In the genomic region with DNA sequence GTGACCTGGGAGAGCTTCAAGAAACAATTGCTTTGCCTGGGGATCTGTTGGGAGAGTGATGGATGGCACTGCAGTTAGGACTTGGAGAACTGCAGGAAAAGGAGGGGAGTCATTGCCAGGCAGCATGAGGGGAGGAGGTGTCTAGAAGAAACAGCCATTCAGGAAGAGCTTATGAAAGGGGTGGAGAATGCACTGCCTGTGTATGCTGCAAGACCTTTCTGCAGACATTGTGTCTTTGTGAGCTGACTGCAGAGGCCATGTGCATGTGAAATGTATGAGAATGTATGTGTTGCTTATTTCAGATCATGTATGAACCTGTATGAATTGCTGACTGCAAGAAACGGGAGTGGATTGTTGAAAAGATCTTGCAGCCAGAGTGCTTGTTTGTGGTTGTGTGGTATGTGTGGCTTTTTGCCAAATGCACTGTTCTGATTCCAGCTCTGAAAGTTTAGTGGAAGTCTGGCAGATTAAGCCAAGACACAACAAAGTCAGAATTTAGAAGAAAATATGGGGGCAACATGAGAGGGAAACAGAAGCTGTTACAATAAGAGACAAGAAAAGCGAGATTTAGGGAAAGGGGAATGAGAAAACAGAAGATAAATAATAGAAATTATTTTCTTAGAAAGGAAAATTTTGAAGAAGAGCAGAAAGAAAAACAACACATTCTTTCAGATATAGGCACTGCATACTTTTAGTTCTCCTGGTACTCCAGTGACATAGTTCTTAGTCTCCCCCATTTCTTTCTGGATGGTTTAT, we compare ENCODE assay signal across 8 cellular contexts. TPM values are rescaled to one million over a fixed set of nuclear protein-coding genes. Genes with fewer than 3 reads are reported as not detected.
DNase-seq lines count a peak whose midpoint lies in the region; ATAC-seq and TF ChIP-seq lines count a peak whose summit lies in the region.

No MANE protein-coding gene starts in this region.

- peak; percentile 92 for DNase-seq in Ammon's horn (ENCODE audit: low spot score)
- DNase-seq in SK-N-SH = peak; percentile 77
- peak in 1 of 2 donors; percentile 32 for DNase-seq in psoas muscle
- DNase-seq in cortex of kidney (lab: John Stamatoyannopoulos, UW) = no peak

- POLR2A ChIA-PET in SK-N-SH (lab: Yijun Ruan, JAX) = interaction anchor here (0.5 to 1.2 kb wide), 3 partner anchors 10 to 264 kb away, joined by 3 to 4 read pairs (median 4); partner anchors contain the start of genes PHC1 and RIMKLB

- H3K27ac ChIP-seq in KMS-11 (no peak overlapping the region), SK-N-SH (ENCODE audit: low read depth in 2 of 2, low read length in 1 of 2) (peak overlapping the region; percentile 40 to 82; a peak in 3 of 4 replicates), gastroesophageal sphincter (peak overlapping the region; percentile 30 to 80 (median 66)), psoas muscle (no peak overlapping the region)

- H3K27me3 ChIP-seq in KMS-11 (ENCODE audit: insufficient read depth, low read depth) (no peaks in the 10 kb centered on the region), SK-N-SH (ENCODE audit: insufficient read depth) (no peaks in the 10 kb centered on the region), gastroesophageal sphincter (no peaks in the 10 kb centered on the region), psoas muscle (ENCODE audit: insufficient read depth in 3 of 3, low read length in 2 of 3) (no peaks in the 10 kb centered on the region)

- 0 out of 4 replicates have a peak, but pooled peaks of 1 of the 2 experiments have one; percentile 18 for TF ChIP-seq EP300 in SK-N-SH (IDR thresholded peaks at IDR 0.05; ENCODE audit: borderline replicate concordance in 1 of 2, low read depth in 1 of 2, low read length in 1 of 2)
- no peak for TF ChIP-seq EP300 in gastroesophageal sphincter (IDR thresholded peaks at IDR 0.05)

- CTCF ChIA-PET in SK-N-SH (lab: Yijun Ruan, JAX) = interaction anchor here (0.9 to 4.5 kb wide), 7 partner anchors 9 to 361 kb away, joined by 3 to 30 read pairs (median 3); no protein-coding TSS in a partner anchor

- H3K4me3 ChIP-seq in KMS-11 (IDR thresholded peaks at IDR 0.05; ENCODE audit: insufficient read depth, low read depth, low read length) (no peak overlapping the region), SK-N-SH (ENCODE audit: low read depth in 2 of 2, low read length in 1 of 2) (peak overlapping the region; percentile 15 to 23; a peak in 3 of 4 replicates), gastroesophageal sphincter (no peak overlapping the region), psoas muscle (no peak overlapping the region)

- no peaks in the 10 kb centered on the region for H3K79me2 ChIP-seq in KMS-11 (ENCODE audit: insufficient read depth, low read depth)
- H3K79me2 ChIP-seq in SK-N-SH (ENCODE audit: insufficient read depth) = no peaks in the 10 kb centered on the region

- TF ChIP-seq CTCF in KMS-11 (conservative IDR thresholded peaks at IDR 0.05; ENCODE audit: low read depth, low read length) = no peak
- TF ChIP-seq CTCF in SK-N-SH (IDR thresholded peaks at IDR 0.05) = no peak
- TF ChIP-seq CTCF in gastroesophageal sphincter (IDR thresholded peaks at IDR 0.05) = no peak
- TF ChIP-seq CTCF in psoas muscle (IDR thresholded peaks at IDR 0.05) = no peak

- no peaks in the 10 kb centered on the region for H4K20me1 ChIP-seq in KMS-11 (ENCODE audit: insufficient read depth)
- no peaks in the 10 kb centered on the region for H4K20me1 ChIP-seq in SK-N-SH (ENCODE audit: insufficient read depth)

- H2AFZ ChIP-seq in KMS-11 (ENCODE audit: low read depth) (peak overlapping the region; percentile 16; the same call in 1 of the 2 replicates), SK-N-SH (ENCODE audit: low read depth) (peak overlapping the region; percentile 8; the same call in 1 of the 2 replicates)

- 21% methylated on average over 2 of the region's 2 CpGs for WGBS in SK-N-SH (ENCODE audit: low lambda C conversion rate)
- WGBS in gastroesophageal sphincter (ENCODE audit: low coverage in 1 of 2), 2 donors = 23 to 38% methylated on average over 2 of the region's 2 CpGs
- 55 to 65% (median 56%) methylated on average over 2 of the region's 2 CpGs for WGBS in psoas muscle, 3 donors

- H3K36me3 ChIP-seq in KMS-11 (ENCODE audit: insufficient read depth) (no peaks in the 10 kb centered on the region), SK-N-SH (replicated peaks in 1 of 2; ENCODE audit: control insufficient read depth in 1 of 2, insufficient read depth in 2 of 2, low read length in 1 of 2) (no peaks in the 10 kb centered on the region), gastroesophageal sphincter (no peaks in the 10 kb centered on the region), psoas muscle (ENCODE audit: insufficient read depth in 1 of 2, low read depth in 1 of 2) (no peaks in the 10 kb centered on the region)

- no peak for TF ChIP-seq RAD21 in SK-N-SH (IDR thresholded peaks at IDR 0.05; ENCODE audit: low read length)

- H3K9me2 ChIP-seq in SK-N-SH = no peaks in the 10 kb centered on the region

- H3K9me3 ChIP-seq in SK-N-SH = no peaks in the 10 kb centered on the region
- H3K9me3 ChIP-seq in gastroesophageal sphincter = no peaks in the 10 kb centered on the region
- no peaks in the 10 kb centered on the region for H3K9me3 ChIP-seq in psoas muscle

- H3K4me2 ChIP-seq in KMS-11 = peak overlapping the region; percentile 29
- peak overlapping the region; percentile 49 for H3K4me2 ChIP-seq in SK-N-SH

- intact Hi-C loops in psoas muscle (cut with DNase I) = loop anchor here (2.0 to 10.0 kb wide), 3 partner anchors 137 to 357 kb away; partner anchors contain the start of gene A2ML1 (in 1 of the 2)

- H3F3A ChIP-seq in SK-N-SH (replicated peaks; ENCODE audit: insufficient read depth) = peaks cover 17% of the 10 kb centered on the region

- peak; percentile 99 for ATAC-seq in gastroesophageal sphincter
- peak in 3 of 4 donors; percentile 49 to 70 (median 67) for ATAC-seq in psoas muscle
- ATAC-seq in GM21737 (IDR thresholded peaks at IDR 0.05; ENCODE audit: unreplicated experiment) = no peak
- ATAC-seq in GM21390 (IDR thresholded peaks at IDR 0.05; ENCODE audit: unreplicated experiment) = no peak

- peaks cover 23% of the 10 kb centered on the region for H3K4me1 ChIP-seq in KMS-11 (ENCODE audit: low read depth, poor library complexity, severe bottlenecking)
- peaks cover 6 to 14% of the 10 kb centered on the region in 2 experiments; a peak in 3 of 4 replicates for H3K4me1 ChIP-seq in SK-N-SH (ENCODE audit: control insufficient read depth in 1 of 2, insufficient read depth in 2 of 2, low read depth in 1 of 2, low read length in 1 of 2)
- peaks cover 10 to 45% (median 15%) of the 10 kb centered on the region in 3 donors for H3K4me1 ChIP-seq in gastroesophageal sphincter
- peaks cover 10% of the 10 kb centered on the region for H3K4me1 ChIP-seq in psoas muscle

- no peak for TF ChIP-seq POLR2A in gastroesophageal sphincter (IDR thresholded peaks at IDR 0.05)

- H3K9ac ChIP-seq in KMS-11 (no peak overlapping the region), SK-N-SH (no peak overlapping the region)

TF ChIP-seq in SK-N-SH, 30 proteins besides CTCF, POLR2A, EP300 and RAD21 (continues in another document):
- peak; percentile 54 for TF ChIP-seq TCF12 (IDR thresholded peaks at IDR 0.05)
- TF ChIP-seq MXI1 (IDR thresholded peaks at IDR 0.05; ENCODE audit: low read depth, low read length) = peak; percentile 63; the same call in 1 of the 2 replicates
- TF ChIP-seq RFX5 (IDR thresholded peaks at IDR 0.05; ENCODE audit: low read length) = no peak
- TF ChIP-seq MAX (IDR thresholded peaks at IDR 0.05; ENCODE audit: low read depth) = peak; percentile 70; the same call in 1 of the 2 replicates
- peak; percentile 87 for TF ChIP-seq PBX3 (IDR thresholded peaks at IDR 0.05)
- peak; percentile 51; the same call in 1 of the 2 replicates for TF ChIP-seq TAF1 (IDR thresholded peaks at IDR 0.05; ENCODE audit: borderline replicate concordance, low read depth, low read length)
- no peak for TF ChIP-seq RCOR1 (IDR thresholded peaks at IDR 0.05; ENCODE audit: low read length)
- TF ChIP-seq NFIC (IDR thresholded peaks at IDR 0.05; ENCODE audit: borderline replicate concordance) = peak; percentile 86
- 0 out of 2 replicates have a peak, but pooled peaks have one; percentile 35 for TF ChIP-seq SIN3A (IDR thresholded peaks at IDR 0.05; ENCODE audit: borderline replicate concordance, low read depth, low read length)
- TF ChIP-seq POLR2AphosphoS5 (IDR thresholded peaks at IDR 0.05; ENCODE audit: low read depth, low read length) = peak; percentile 89

RNA-seq across cellular contexts. Expression of gene RIMKLB, which starts 9.8 kb away (rescaled TPM):
- polyA plus RNA-seq in SK-N-SH (2012; rRNA removed) (24.5 and 33.3 TPM in 2 replicates), psoas muscle (1 to 10 TPM; 4.8 to 8.1 (median 5.7) TPM)
- 18.4 and 25.4 TPM in 2 replicates for polyA plus RNA-seq in SK-N-SH (2012; cell fraction: cytosol; rRNA removed)
- polyA plus RNA-seq in SK-N-SH (2012; cell fraction: nucleus; rRNA removed) = 73.1 and 111 TPM in 2 replicates
- total RNA-seq in gastroesophageal sphincter (10 to 100 TPM; 36.5 to 49.7 (median 43.5) TPM), psoas muscle (10 to 100 TPM in 2 of 4 donors, 1 to 10 TPM in 2; 4.6 to 19.1 (median 11.2) TPM)

RNA-seq across cellular contexts. Expression of gene MFAP5, which starts 25.4 kb away (rescaled TPM):
- polyA plus RNA-seq in SK-N-SH (2012; rRNA removed) = 19.1 and 34.8 TPM in 2 replicates
- 18.8 and 24.3 TPM in 2 replicates for polyA plus RNA-seq in SK-N-SH (2012; cell fraction: cytosol; rRNA removed)
- polyA plus RNA-seq in SK-N-SH (2012; cell fraction: nucleus; rRNA removed) = 23.4 and 52.1 TPM in 2 replicates
- total RNA-seq in gastroesophageal sphincter = 100 to 1,000 TPM in 3 of 4 donors, 10 to 100 TPM in 1; 49.3 to 205 (median 137) TPM
- total RNA-seq in psoas muscle = 10 to 100 TPM in 3 of 4 donors, 1 to 10 TPM in 1; 3.4 to 27.9 (median 20.7) TPM
- 10 to 100 TPM; 17.4 to 24.5 (median 23.3) TPM for polyA plus RNA-seq in psoas muscle

Comparison
In these comparisons a context has a peak if more than half of its experiments do, and no peak if none do; other contexts are left out.
1. H3K27ac ChIP-seq: peak in SK-N-SH (2 of 2) and gastroesophageal sphincter (4 of 4); none in KMS-11 (single experiment) and psoas muscle (single experiment).
2. H3K4me3 ChIP-seq: peak in SK-N-SH (2 of 2); none in KMS-11 (single experiment), gastroesophageal sphincter (0 of 2) and psoas muscle (single experiment).
3. ATAC-seq: peak in gastroesophageal sphincter (single experiment) and psoas muscle (3 of 4); none in GM21737 (single experiment) and GM21390 (single experiment).